Comparison of ENCODE assay signal across 1 cellular context in genomic region chr11:77819921-77820564, GRCh38.
TF ChIP-seq lines count a peak whose summit lies in the region.

No MANE protein-coding gene starts in this region.

TF ChIP-seq in K562, 482 proteins besides CTCF, POLR2A, EP300 and RAD21 (continued from another document and continues in another):
- TF ChIP-seq MGA (IDR thresholded peaks at IDR 0.05) (no peak), NEUROD1 (IDR thresholded peaks at IDR 0.05; ENCODE audit: borderline replicate concordance, low read depth, low read length, partially characterized antibody) (peak; percentile 42), CHD1 (IDR thresholded peaks at IDR 0.05; ENCODE audit: low read length) (peak; percentile 67), ZNF518B (CRISPR knock-in tag; IDR thresholded peaks at IDR 0.05) (no peak), GATA2 (CRISPR knock-in tag; IDR thresholded peaks at IDR 0.05) (peak; percentile 20; the same call in 1 of the 2 replicates), PPARD (CRISPR knock-in tag; IDR thresholded peaks at IDR 0.05) (no peak), CCNT2 (IDR thresholded peaks at IDR 0.05; ENCODE audit: borderline replicate concordance, extremely low read depth, insufficient read length, low read depth, low read length) (peak; percentile 49), AFF4 (CRISPR knock-in tag; IDR thresholded peaks at IDR 0.05) (0 out of 2 replicates have a peak, but pooled peaks have one; percentile 21), FOXO4 (CRISPR knock-in tag; IDR thresholded peaks at IDR 0.05) (no peak), RUNX1 (IDR thresholded peaks at IDR 0.05; ENCODE audit: low read depth) (no peak), USF2 (CRISPR knock-in tag; IDR thresholded peaks at IDR 0.05) (peak; percentile 22; the same call in 1 of the 2 replicates), ZBTB7A (IDR thresholded peaks at IDR 0.05; ENCODE audit: borderline replicate concordance, control insufficient read depth, low read depth, low read length) (peak; percentile 89; the same call in 1 of the 2 replicates), CREB3L1 (IDR thresholded peaks at IDR 0.05; ENCODE audit: borderline replicate concordance, low read depth) (0 out of 2 replicates have a peak, but pooled peaks have one; percentile 27), SAFB (IDR thresholded peaks at IDR 0.05; ENCODE audit: borderline replicate concordance, low read depth, low read length) (0 out of 2 replicates have a peak, but pooled peaks have one; percentile 3), TBP (optimal IDR thresholded peaks at IDR 0.05; ENCODE audit: low read depth, low read length) (peak; percentile 41), E2F6 (IDR thresholded peaks at IDR 0.05; ENCODE audit: borderline replicate concordance in 1 of 2, extremely low read depth in 1 of 2, insufficient read depth in 1 of 2, insufficient read length in 1 of 2, low read depth in 1 of 2, low read length in 1 of 2, poor library complexity in 1 of 2, severe bottlenecking in 1 of 2) (no peak), ZBED1 (IDR thresholded peaks at IDR 0.05) (no peak), HMGN3 (IDR thresholded peaks at IDR 0.05; ENCODE audit: borderline replicate concordance, extremely low read depth, insufficient read length, low read depth, low read length) (peak; percentile 30), TFAP4 (CRISPR knock-in tag; IDR thresholded peaks at IDR 0.05; ENCODE audit: borderline replicate concordance) (peak; percentile 71), SUPT5H (IDR thresholded peaks at IDR 0.05) (no peak), HNRNPUL1 (IDR thresholded peaks at IDR 0.05; ENCODE audit: low read length) (no peak), MAZ (CRISPR knock-in tag; conservative IDR thresholded peaks at IDR 0.05 in 1 of 2, IDR thresholded peaks at IDR 0.05 in 1 of 2) (peak; percentile 52 to 77), RBBP5 (IDR thresholded peaks at IDR 0.05; ENCODE audit: borderline replicate concordance, insufficient read depth, low read length, poor library complexity, severe bottlenecking) (peak; percentile 43), KDM1A (IDR thresholded peaks at IDR 0.05) (0 out of 4 replicates have a peak, but pooled peaks of 1 of the 2 experiments have one; percentile 16), ZKSCAN1 (IDR thresholded peaks at IDR 0.05; ENCODE audit: low read depth, low read length) (0 out of 2 replicates have a peak, but pooled peaks have one; percentile 22), PHF21A (IDR thresholded peaks at IDR 0.05; ENCODE audit: borderline replicate concordance, low read depth) (peak; percentile 49; the same call in 1 of the 2 replicates), CBX3 (IDR thresholded peaks at IDR 0.05; ENCODE audit: borderline replicate concordance in 1 of 2, low read length in 2 of 2) (no peak), TCF7 (IDR thresholded peaks at IDR 0.05; ENCODE audit: borderline replicate concordance) (no peak)
